ENCODE assay signal across 8 cellular contexts in genomic region chr1:28885982-28886730, GRCh38. TPM values are rescaled to one million over a fixed set of nuclear protein-coding genes. Genes with fewer than 3 reads are reported as not detected.
A peak's percentile ranks its signal among the peaks of the same experiment; 100 is the strongest.
DNase-seq lines count a peak whose midpoint lies in the region; ATAC-seq, FAIRE-seq and TF ChIP-seq lines count a peak whose summit lies in the region.

No MANE protein-coding gene starts in this region.

- H3K27ac ChIP-seq in KMS-11 = peak overlapping the region; percentile 95; the same call in 1 of the 2 replicates

- H3K27me3 ChIP-seq in KMS-11 (ENCODE audit: insufficient read depth, low read depth) (no peaks in the 10 kb centered on the region), bronchial epithelial cell (ENCODE audit: control insufficient read depth, insufficient read depth, low read length) (no peaks in the 10 kb centered on the region)

- H3K27me3 Mint-ChIP-seq in natural killer cell (ENCODE audit: low read depth in 2 of 2) = no peaks in the 10 kb centered on the region

- H3K4me3 ChIP-seq in KMS-11 (IDR thresholded peaks at IDR 0.05; ENCODE audit: insufficient read depth, low read depth, low read length) (no peak overlapping the region), bronchial epithelial cell (ENCODE audit: low read depth, low read length) (no peak overlapping the region)

- H3K4me1 ChIP-seq in KMS-11 (ENCODE audit: low read depth, poor library complexity, severe bottlenecking) = peaks cover 74% of the 10 kb centered on the region

- H3K36me3 ChIP-seq in KMS-11 (ENCODE audit: insufficient read depth) (no peaks in the 10 kb centered on the region), bronchial epithelial cell (ENCODE audit: control insufficient read depth, insufficient read depth, low read length) (peaks cover 2% of the 10 kb centered on the region)

- no peak for ATAC-seq in natural killer cell
- no peak for ATAC-seq in HG02852 (IDR thresholded peaks at IDR 0.05; ENCODE audit: unreplicated experiment)

- no peak for TF ChIP-seq CTCF in KMS-11 (conservative IDR thresholded peaks at IDR 0.05; ENCODE audit: low read depth, low read length)
- no peak for TF ChIP-seq CTCF in bronchial epithelial cell (IDR thresholded peaks at IDR 0.05; ENCODE audit: insufficient read depth, low read length, severe bottlenecking)
- no peak for TF ChIP-seq CTCF in natural killer cell (IDR thresholded peaks at IDR 0.05)

- peak; percentile 34 for DNase-seq in CD1c-positive myeloid dendritic cell (ENCODE audit: extremely low spot score)
- DNase-seq in bronchial epithelial cell (ENCODE audit: low read depth) = no peak
- no peak for DNase-seq in natural killer cell
- DNase-seq in T-helper 9 cell = no peak
- no peak for DNase-seq in NCI-H1436 treated with DMSO at 0.1 percent for 48 hours (lab: John Stamatoyannopoulos, UW)
- no peak for DNase-seq in hepatic stellate cell (ENCODE audit: low spot score)

- peak overlapping the region; percentile 69; the same call in 1 of the 2 replicates for H2AFZ ChIP-seq in KMS-11 (ENCODE audit: low read depth)

- peak; percentile 28 for FAIRE-seq in bronchial epithelial cell (lab: Jason Lieb, UNC)

- peak overlapping the region; percentile 85 for H3K4me2 ChIP-seq in KMS-11

- no peaks in the 10 kb centered on the region for H3K9me3 Mint-ChIP-seq in natural killer cell

- H3K4me1 Mint-ChIP-seq in natural killer cell = peaks cover 51 to 62% of the 10 kb centered on the region in 2 donors

- no peaks in the 10 kb centered on the region for H4K20me1 ChIP-seq in KMS-11 (ENCODE audit: insufficient read depth)

- H3K36me3 Mint-ChIP-seq in natural killer cell = no peaks in the 10 kb centered on the region

- H3K79me2 ChIP-seq in KMS-11 (ENCODE audit: insufficient read depth, low read depth) = peaks cover 22% of the 10 kb centered on the region; the same call in 1 of the 2 replicates

- intact Hi-C loops in natural killer cell (cut with micrococcal nuclease) = loop anchor here (1.0 to 5.0 kb wide), 2 partner anchors 29 to 296 kb away; partner anchors contain the start of gene SRSF4

- H3K9ac ChIP-seq in KMS-11 = peak overlapping the region; percentile 92; the same call in 1 of the 2 replicates

- H3K4me3 Mint-ChIP-seq in natural killer cell = peak overlapping the region; percentile 89

- peak overlapping the region; percentile 88 to 93 for H3K27ac Mint-ChIP-seq in natural killer cell

RNA-seq across cellular contexts. Expression of gene EPB41, which starts 28.2 kb away (rescaled TPM):
- total RNA-seq in bronchial epithelial cell (21.6 and 28.9 TPM in 2 replicates), natural killer cell (100 to 1,000 TPM; 151 to 196 (median 172) TPM)
